Comparison of ENCODE assay signal across 15 cellular contexts in the genomic region with DNA sequence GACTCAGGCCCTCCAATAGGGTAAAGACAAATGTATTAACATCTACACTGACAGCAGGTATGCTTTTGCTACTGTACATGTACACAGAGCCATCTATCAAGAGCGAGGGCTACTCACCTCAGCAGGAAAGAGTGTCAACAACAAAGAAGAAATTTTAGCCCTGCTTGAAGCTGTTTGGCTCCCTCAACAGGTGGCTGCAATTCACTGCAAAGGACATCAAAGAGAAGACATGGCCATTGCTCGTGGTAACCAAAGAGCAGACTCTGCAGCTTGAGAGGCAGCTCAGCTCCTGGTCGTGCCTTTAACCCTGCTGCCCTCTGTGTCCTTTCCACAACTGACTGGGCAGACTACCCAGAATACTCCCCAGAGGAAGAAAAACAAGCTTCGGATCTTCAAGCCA. TPM values are rescaled to one million over a fixed set of nuclear protein-coding genes. Genes with fewer than 3 reads are reported as not detected.
DNase-seq lines count a peak whose midpoint lies in the region; ATAC-seq, FAIRE-seq and TF ChIP-seq lines count a peak whose summit lies in the region.
"Had no signal": no experiment of that assay in that cellular context is flagged by ENCODE, and none has a peak within 500 bp of the region (broad histone marks: within the 10 kb centered on the region; RNA-seq: fewer than 3 reads in every experiment).

No MANE protein-coding gene starts in this region.

- peak; percentile 67 for DNase-seq in DMS53 (lab: John Stamatoyannopoulos, UW)
- no peak for DNase-seq in HCT116 (ENCODE audit: low read depth, low spot score)
- peak; percentile 39 for DNase-seq in WERI-Rb-1
- no peak for DNase-seq in kidney
- no peak for DNase-seq in NCI-H128 (lab: John Stamatoyannopoulos, UW; ENCODE audit: unreplicated experiment)
- no peak for DNase-seq in stimulated activated CD4-positive, alpha-beta T cell treated with anti-CD3 and anti-CD28 coated beads, Interleukin-12 subunit alpha, Interleukin-12 subunit beta, amount 100 ng/mL, for 4 hours
- no peak for DNase-seq in putamen (ENCODE audit: low spot score)
- DNase-seq: COR-L47, foreskin melanocyte, H7, NCI-H2171, spleen had no signal

- peak; percentile 54 for TF ChIP-seq RAD21 in HCT116 (IDR thresholded peaks at IDR 0.05; ENCODE audit: low read depth)

- H3K27ac ChIP-seq in HCT116 (ENCODE audit: low read depth, low read length) (no peak overlapping the region), WERI-Rb-1 (no peak overlapping the region), kidney (ENCODE audit: low read depth in 2 of 2, low read length in 2 of 2) (no peak overlapping the region)
- H3K27ac ChIP-seq: spleen had no signal

- CTCF ChIA-PET in HCT116 (lab: Charles Lee), result interaction anchor here (1.7 to 2.6 kb wide), 2 partner anchors 38 to 122 kb away, joined by 5 to 6 read pairs; no protein-coding TSS in a partner anchor

- H4K20me1 ChIP-seq in HCT116 (ENCODE audit: insufficient read depth), result no peaks in the 10 kb centered on the region

- TF ChIP-seq POLR2A in HCT116 (IDR thresholded peaks at IDR 0.05; ENCODE audit: borderline replicate concordance, extremely low read depth, insufficient read depth, insufficient read length), result no peak

- H2AFZ ChIP-seq in HCT116 (ENCODE audit: low read depth, low read length, poor library complexity, severe bottlenecking), result no peak overlapping the region

- H3K27me3 ChIP-seq in HCT116 (ENCODE audit: insufficient read depth, low read length) (no peaks in the 10 kb centered on the region), WERI-Rb-1 (ENCODE audit: insufficient read depth, low read depth, severe bottlenecking) (no peaks in the 10 kb centered on the region)

- POLR2A ChIA-PET in HCT116 (lab: Charles Lee), result no interaction called here

- H3K4me1 ChIP-seq in HCT116 (ENCODE audit: control insufficient read depth in 1 of 2, insufficient read depth in 2 of 2, low read length in 2 of 2) (no peaks in the 10 kb centered on the region), kidney (ENCODE audit: control insufficient read depth in 1 of 2, insufficient read depth in 1 of 2, low read depth in 1 of 2, low read length in 2 of 2) (no peaks in the 10 kb centered on the region)
- H3K4me1 ChIP-seq: spleen had no signal

- no peak overlapping the region for H3K4me2 ChIP-seq in HCT116 (ENCODE audit: low read length)

- no peak overlapping the region for H3K9ac ChIP-seq in HCT116 (ENCODE audit: low read length)
- H3K9ac ChIP-seq in kidney (ENCODE audit: low read length in 2 of 2), result no peak overlapping the region

- no peaks in the 10 kb centered on the region for H3K79me2 ChIP-seq in HCT116 (ENCODE audit: insufficient read depth, low read length)

- no TSS peak for BruUV-seq in HCT116 (replicated peaks; lab: Mats Ljungman, UMichigan)

- H3K4me3 ChIP-seq in HCT116 (replicated peaks in 1 of 2; ENCODE audit: low read depth in 1 of 2, low read length in 2 of 2) (no peak overlapping the region), WERI-Rb-1 (ENCODE audit: low read depth, low read length) (no peak overlapping the region), kidney (ENCODE audit: low read length in 2 of 2) (no peak overlapping the region)
- H3K4me3 ChIP-seq: spleen had no signal

- peak; percentile 20 to 44 (median 31); a peak in 3 of 6 replicates for TF ChIP-seq CTCF in HCT116 (IDR thresholded peaks at IDR 0.05 in 2 of 3, conservative IDR thresholded peaks at IDR 0.05 in 1 of 3; ENCODE audit: borderline replicate concordance in 1 of 3, insufficient read depth in 1 of 3, low read depth in 2 of 3, low read length in 2 of 3)
- TF ChIP-seq CTCF in WERI-Rb-1 (IDR thresholded peaks at IDR 0.05; ENCODE audit: low read depth, low read length), result peak; percentile 65
- peak; percentile 8 for TF ChIP-seq CTCF in kidney (IDR thresholded peaks at IDR 0.05; ENCODE audit: borderline replicate concordance, extremely low read depth, insufficient read depth)

- RAD21 ChIA-PET in HCT116 (lab: Charles Lee; ENCODE audit: low non-redundant PET in 1 of 2, low total read pairs in 2 of 2, uncharacterized antibody in 2 of 2, unreplicated experiment in 2 of 2), result interaction anchor here (0.7 to 1.3 kb wide), 2 partner anchors 121 to 122 kb away, joined by 4 to 6 read pairs; no protein-coding TSS in a partner anchor

- H3K9me3 ChIP-seq in HCT116 (ENCODE audit: control insufficient read depth in 1 of 2, insufficient read depth in 1 of 2, low read depth in 1 of 2, low read length in 2 of 2), result no peaks in the 10 kb centered on the region
- no peaks in the 10 kb centered on the region for H3K9me3 ChIP-seq in WERI-Rb-1 (ENCODE audit: severe bottlenecking)
- no peaks in the 10 kb centered on the region for H3K9me3 ChIP-seq in kidney (ENCODE audit: control insufficient read depth in 1 of 2, low read length in 2 of 2)
- H3K9me3 ChIP-seq: spleen had no signal

- no peak for FAIRE-seq in kidney (lab: Jason Lieb, UNC)

- H3K9me2 ChIP-seq in HCT116 (ENCODE audit: insufficient read depth), result no peaks in the 10 kb centered on the region

- H3K36me3 ChIP-seq in HCT116 (ENCODE audit: control insufficient read depth in 1 of 2, insufficient read depth in 2 of 2, low read length in 2 of 2) (no peaks in the 10 kb centered on the region), WERI-Rb-1 (no peaks in the 10 kb centered on the region), kidney (ENCODE audit: control insufficient read depth in 1 of 2, insufficient read depth in 2 of 2, low read length in 2 of 2) (no peaks in the 10 kb centered on the region)
- H3K36me3 ChIP-seq: spleen had no signal

- intact Hi-C loops in HCT116 (cut with micrococcal nuclease) (no loop called here), kidney (cut with DNase I) (no loop called here)

- ATAC-seq in HCT116 (peak; percentile 65), GM19452 (IDR thresholded peaks at IDR 0.05; ENCODE audit: unreplicated experiment) (no peak)
- ATAC-seq: stimulated activated effector memory CD8-positive, alpha-beta T cell treated with anti-CD3 and anti-CD28 coated beads, Interleukin-12 subunit alpha, Interleukin-12 subunit beta, amount 100 ng/mL, for 72 hours had no signal

TF ChIP-seq in HCT116, 20 proteins besides CTCF, POLR2A, EP300 and RAD21:
- TF ChIP-seq TCF7L2 (IDR thresholded peaks at IDR 0.05; ENCODE audit: borderline replicate concordance, extremely low read depth, insufficient read depth, insufficient read length), result peak; percentile 93
- TF ChIP-seq, protein P1, sequence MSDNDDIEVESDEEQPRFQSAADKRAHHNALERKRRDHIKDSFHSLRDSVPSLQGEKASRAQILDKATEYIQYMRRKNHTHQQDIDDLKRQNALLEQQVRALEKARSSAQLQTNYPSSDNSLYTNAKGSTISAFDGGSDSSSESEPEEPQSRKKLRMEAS (IDR thresholded peaks at IDR 0.05), result no peak
- no peak for TF ChIP-seq EZH2 (IDR thresholded peaks at IDR 0.05)
TF ChIP-seq in HCT116: peak in this region for 1.

RNA-seq across cellular contexts. Expression of gene AKR1B15, which starts 5.1 kb away (rescaled TPM):
- total RNA-seq in HCT116 (2021; ENCODE audit: unreplicated experiment) (not detected), kidney (not detected)
- polyA plus RNA-seq in HCT116 (2012), result not detected in 2 replicates
- polyA plus RNA-seq in kidney (ENCODE audit: insufficient read depth, low read depth, low replicate concordance), result not detected
- total RNA-seq: H7, mononuclear cell, spleen had no signal
- polyA plus RNA-seq: spleen had no signal

RNA-seq across cellular contexts. Expression of gene AKR1B10, which starts 26.6 kb away (rescaled TPM):
- total RNA-seq in HCT116 (2021; ENCODE audit: unreplicated experiment) (0.54 TPM), kidney (1.8 TPM)
- 0.04 and 0.39 TPM in 2 replicates for polyA plus RNA-seq in HCT116 (2012)
- polyA plus RNA-seq in kidney (ENCODE audit: insufficient read depth, low read depth, low replicate concordance), result 2.2 TPM
- total RNA-seq: H7, mononuclear cell, spleen had no signal

Comparison
In these comparisons a context has a peak if more than half of its experiments do, and no peak if none do; other contexts are left out.
1. DNase-seq: peak in DMS53 (single experiment) and WERI-Rb-1 (single experiment); none in HCT116 (single experiment), kidney (single experiment), NCI-H128 (single experiment), stimulated activated CD4-positive, alpha-beta T cell treated with anti-CD3 and anti-CD28 coated beads, Interleukin-12 subunit alpha, Interleukin-12 subunit beta, amount 100 ng/mL, for 4 hours (single experiment) and putamen (single experiment).
2. CTCF ChIP-seq: peak in every context shown above with its lines; median percentile 65 in WERI-Rb-1; 31 in HCT116; 8 in kidney.